In the genomic region with DNA sequence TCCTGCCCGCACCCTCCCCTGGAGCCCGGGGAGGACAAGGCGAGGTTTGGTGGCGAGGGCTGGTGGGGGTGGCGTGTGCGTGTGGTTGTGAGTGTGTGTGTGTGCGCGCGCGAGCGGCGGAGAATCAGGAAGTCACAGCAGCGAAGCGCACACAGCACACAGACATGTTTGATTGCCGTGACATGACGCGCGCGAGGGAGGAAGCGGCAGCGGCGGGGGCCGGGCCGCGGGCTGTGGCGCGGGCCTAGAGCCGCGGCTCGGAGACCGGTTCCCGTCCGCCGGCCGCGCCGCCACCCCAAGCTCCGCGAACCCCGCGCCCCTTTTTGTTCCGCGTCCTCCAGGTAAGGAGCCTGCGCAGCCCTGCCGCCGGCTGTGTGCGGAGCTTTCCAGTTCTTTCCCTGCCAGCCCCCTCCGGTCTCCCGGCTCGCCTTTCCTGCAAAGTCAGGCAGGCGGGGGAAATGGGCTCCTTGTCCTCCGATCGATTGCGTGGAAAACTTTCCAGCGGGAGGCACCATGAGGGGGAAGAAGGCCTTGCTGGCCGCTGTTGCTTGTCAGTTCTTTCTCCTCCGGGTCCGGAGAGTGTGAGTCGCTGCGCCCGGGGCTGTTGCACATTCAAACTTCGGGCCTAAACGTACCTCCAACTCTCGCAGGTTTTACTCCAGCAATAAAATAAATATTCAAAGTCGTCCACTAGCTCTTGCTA, we compare ENCODE assay signal across 1 cellular context.
TF ChIP-seq lines count a peak whose summit lies in the region.

No MANE protein-coding gene starts in this region.

TF ChIP-seq in SK-N-SH treated with all-trans-retinoic acid at 6 μM for 48 hours, 23 proteins besides CTCF, POLR2A, EP300 and RAD21 (continued from another document):
- TF ChIP-seq, protein P1, sequence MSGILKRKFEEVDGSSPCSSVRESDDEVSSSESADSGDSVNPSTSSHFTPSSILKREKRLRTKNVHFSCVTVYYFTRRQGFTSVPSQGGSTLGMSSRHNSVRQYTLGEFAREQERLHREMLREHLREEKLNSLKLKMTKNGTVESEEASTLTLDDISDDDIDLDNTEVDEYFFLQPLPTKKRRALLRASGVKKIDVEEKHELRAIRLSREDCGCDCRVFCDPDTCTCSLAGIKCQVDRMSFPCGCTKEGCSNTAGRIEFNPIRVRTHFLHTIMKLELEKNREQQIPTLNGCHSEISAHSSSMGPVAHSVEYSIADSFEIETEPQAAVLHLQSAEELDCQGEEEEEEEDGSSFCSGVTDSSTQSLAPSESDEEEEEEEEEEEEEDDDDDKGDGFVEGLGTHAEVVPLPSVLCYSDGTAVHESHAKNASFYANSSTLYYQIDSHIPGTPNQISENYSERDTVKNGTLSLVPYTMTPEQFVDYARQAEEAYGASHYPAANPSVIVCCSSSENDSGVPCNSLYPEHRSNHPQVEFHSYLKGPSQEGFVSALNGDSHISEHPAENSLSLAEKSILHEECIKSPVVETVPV (CRISPR knock-in tag; IDR thresholded peaks at IDR 0.05) = no peak
